Comparison of ENCODE assay signal across 25 cellular contexts in the genomic region with DNA sequence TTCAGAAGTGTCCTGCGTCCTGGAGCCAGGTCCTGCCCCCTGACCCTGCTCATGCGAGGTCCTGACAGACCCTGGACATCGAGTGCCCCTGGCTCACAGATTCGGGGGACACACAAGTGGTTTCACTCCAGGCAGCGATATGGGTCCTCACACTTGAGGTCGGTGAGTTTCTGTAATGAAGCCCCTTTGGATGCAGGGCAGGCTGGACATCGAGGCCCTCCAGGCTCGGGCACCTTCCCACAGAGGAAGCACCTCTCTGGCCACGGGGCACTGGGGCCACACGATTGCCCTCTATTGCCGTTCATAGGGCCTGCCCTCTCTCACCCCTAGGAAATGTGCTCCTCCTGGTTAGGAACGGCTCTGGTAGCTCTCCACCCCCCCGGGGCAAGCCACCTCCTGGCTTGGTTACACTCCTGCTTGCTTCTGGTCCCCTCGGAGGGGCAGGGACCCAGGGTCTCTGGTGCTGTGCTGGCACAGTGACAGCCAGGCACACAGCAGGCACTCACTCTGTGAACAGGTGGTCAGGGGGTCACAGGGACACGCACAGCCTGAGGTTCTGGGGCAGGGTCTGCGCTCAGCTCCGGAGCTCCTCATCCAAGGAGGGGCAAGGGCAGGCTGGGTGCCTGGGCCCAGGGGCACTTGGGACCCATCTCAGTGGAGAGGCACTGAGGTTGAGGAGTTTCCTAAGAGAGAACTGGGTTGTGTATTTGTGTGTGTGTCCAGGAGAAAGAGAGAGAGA.
DNase-seq lines count a peak whose midpoint lies in the region; ATAC-seq, FAIRE-seq and TF ChIP-seq lines count a peak whose summit lies in the region.
"Had no signal": no experiment of that assay in that cellular context is flagged by ENCODE, and none has a peak within 500 bp of the region (broad histone marks: within the 10 kb centered on the region; RNA-seq: fewer than 3 reads in every experiment).

No MANE protein-coding gene starts in this region.

- H3K79me2 ChIP-seq in H9 (ENCODE audit: insufficient read depth, low read length) (no peaks in the 10 kb centered on the region), H1 (ENCODE audit: control insufficient read depth in 1 of 2, insufficient read depth in 2 of 2, low read length in 2 of 2) (no peaks in the 10 kb centered on the region)

- H3K4me3 ChIP-seq in H1 (ENCODE audit: extremely low read depth in 1 of 4, insufficient read depth in 2 of 4, low read depth in 3 of 4, low read length in 4 of 4) = no peak overlapping the region
- H3K4me3 ChIP-seq: SJCRH30 had no signal

- H3K27ac Mint-ChIP-seq in H9 = no peak overlapping the region
- H3K27ac Mint-ChIP-seq in T-helper 2 cell treated with Interferon-gamma antibody and Interleukin-4, amounts not matched to agents 5 μg/mL and 100 μg/mL, for 36 hours = no peak overlapping the region
- H3K27ac Mint-ChIP-seq: IgD-negative memory B cell, naive B cell, T-cell had no signal

- peak; percentile 1 for DNase-seq in DMS 273 (lab: John Stamatoyannopoulos, UW; ENCODE audit: unreplicated experiment)
- DNase-seq in DMS 273 treated with DMSO at 0.1 percent for 48 hours (lab: John Stamatoyannopoulos, UW) = no peak
- DNase-seq in H9 = peak; percentile 16
- DNase-seq in H1 (ENCODE audit: low read depth in 1 of 2, low spot score in 2 of 2) = peak in 1 of 2 experiments; percentile 34
- peak; percentile 74 for DNase-seq in posterior vena cava (ENCODE audit: low spot score)
- no peak for DNase-seq in T-helper 2 cell treated with Interferon-gamma antibody and Interleukin-4, amounts not matched to agents 5 μg/mL and 100 μg/mL, for 36 hours (ENCODE audit: low spot score)
- no peak for DNase-seq in SIG-M5 treated with dmso at 0.1 percent for 504 hours (lab: John Stamatoyannopoulos, UW; ENCODE audit: unreplicated experiment)
- DNase-seq: activated CD4-positive, alpha-beta T cell treated with anti-CD3 and anti-CD28 coated beads for 1 hour; activated naive CD4-positive, alpha-beta T cell treated with anti-CD3 and anti-CD28 coated beads, Interleukin-2, amount 50 U/mL, for 16 hours; immature natural killer cell; naive B cell; NCI-H2029 treated with DMSO at 0.1 percent for 48 hours; NCI-H446 treated with DMSO at 0.1 percent for 48 hours; SJCRH30; stimulated activated CD4-positive, alpha-beta T cell treated with anti-CD3 and anti-CD28 coated beads, Interleukin-4, amount 100 ng/mL, for 1 hour; stimulated activated naive CD4-positive, alpha-beta T cell had no signal

- H3K9ac ChIP-seq in H9 (ENCODE audit: extremely low read depth, insufficient read length, low read length) = no peak overlapping the region
- H3K9ac ChIP-seq in H1 (replicated peaks in 1 of 4; ENCODE audit: extremely low read depth in 1 of 4, low read depth in 3 of 4, low read length in 3 of 4) = no peak overlapping the region

- H4K5ac ChIP-seq in H9 (ENCODE audit: insufficient read length, low read depth, low read length) (no peak overlapping the region), H1 (ENCODE audit: insufficient read length, low read depth, low read length) (no peak overlapping the region)

- no peaks in the 10 kb centered on the region for H3K23me2 ChIP-seq in H9 (ENCODE audit: insufficient read length, low read depth, low read length, poor library complexity, severe bottlenecking)
- H3K23me2 ChIP-seq in H1 (ENCODE audit: low read depth, low read length) = no peaks in the 10 kb centered on the region; the same call in 1 of the 2 replicates

- H2BK15ac ChIP-seq in H9 (ENCODE audit: low read depth, low read length) (no peak overlapping the region), H1 (ENCODE audit: low read length) (peak overlapping the region; percentile 65; the same call in 1 of the 2 replicates)

- H3K23ac ChIP-seq in H9 (ENCODE audit: insufficient read length, low read depth, low read length) (no peak overlapping the region), H1 (ENCODE audit: insufficient read length) (no peak overlapping the region)

- H3K4ac ChIP-seq in H9 (ENCODE audit: low read depth, low read length) (no peak overlapping the region), H1 (replicated peaks; ENCODE audit: insufficient read length, low read depth, low read length) (peak overlapping the region; percentile 95)

- H2BK5ac ChIP-seq in H9 (ENCODE audit: insufficient read length, low read length) (no peak overlapping the region), H1 (ENCODE audit: low read depth, low read length) (peak overlapping the region; percentile 24; the same call in 1 of the 2 replicates)

- H3K4me3 Mint-ChIP-seq in H9 = no peak overlapping the region
- no peak overlapping the region for H3K4me3 Mint-ChIP-seq in T-helper 2 cell treated with Interferon-gamma antibody and Interleukin-4, amounts not matched to agents 5 μg/mL and 100 μg/mL, for 36 hours
- H3K4me3 Mint-ChIP-seq: central memory CD8-positive, alpha-beta T cell; IgD-negative memory B cell; immature natural killer cell; naive B cell; T-cell had no signal

- H2BK12ac ChIP-seq in H9 (ENCODE audit: insufficient read length, low read depth, low read length) (no peak overlapping the region), H1 (ENCODE audit: low read depth, low read length) (peak overlapping the region; percentile 92; the same call in 1 of the 2 replicates)

- peaks cover 28% of the 10 kb centered on the region for H3K27me3 Mint-ChIP-seq in H9 (ENCODE audit: low read depth)
- H3K27me3 Mint-ChIP-seq in T-helper 2 cell treated with Interferon-gamma antibody and Interleukin-4, amounts not matched to agents 5 μg/mL and 100 μg/mL, for 36 hours (ENCODE audit: low read depth) = no peaks in the 10 kb centered on the region
- H3K27me3 Mint-ChIP-seq: IgD-negative memory B cell had no signal

- H2AFZ ChIP-seq in H9 (ENCODE audit: low read length) (no peak overlapping the region), H1 (ENCODE audit: low read length) (no peak overlapping the region)

- H3T11ph ChIP-seq in H9 (ENCODE audit: low read length) = no peak overlapping the region

- H3K27ac ChIP-seq in H9 (ENCODE audit: insufficient read length, low read depth, low read length) (no peak overlapping the region), H1 (ENCODE audit: low read depth, low read length) (no peak overlapping the region)
- H3K27ac ChIP-seq: 22Rv1, SJCRH30 had no signal

- peaks cover 13 to 16% of the 10 kb centered on the region in 2 experiments for H3K4me1 Mint-ChIP-seq in H9
- H3K4me1 Mint-ChIP-seq in T-helper 2 cell treated with Interferon-gamma antibody and Interleukin-4, amounts not matched to agents 5 μg/mL and 100 μg/mL, for 36 hours (ENCODE audit: low read depth) = no peaks in the 10 kb centered on the region
- H3K4me1 Mint-ChIP-seq: central memory CD8-positive, alpha-beta T cell; IgD-negative memory B cell; immature natural killer cell; naive B cell; T-cell had no signal

- POLR2A ChIA-PET in H1 (lab: Charles Lee; ENCODE audit: partially characterized antibody) = no interaction called here

- H3K56ac ChIP-seq in H9 (ENCODE audit: insufficient read length, low read depth, low read length) (no peak overlapping the region), H1 (replicated peaks; ENCODE audit: insufficient read length, low read depth, low read length) (no peak overlapping the region)

- no CpG with 5 or more reads among the region's 17 CpGs for WGBS in H9 (ENCODE audit: extremely low coverage, insufficient read length, low lambda C conversion rate)
- WGBS in H1 (ENCODE audit: extremely low coverage in 1 of 2, insufficient coverage in 1 of 2, insufficient read length in 1 of 2, insufficient replicate concordance in 2 of 2, low coverage in 1 of 2, low lambda C conversion rate in 2 of 2, missing lambda C conversion rate in 1 of 2), 2 experiments = 90% methylated on average over 17 of the region's 17 CpGs; no CpG with 5 or more reads in 1 of the 2 experiments

- H3K4me2 ChIP-seq in H9 (ENCODE audit: insufficient read depth, insufficient read length, low read length) = no peak overlapping the region
- no peak overlapping the region for H3K4me2 ChIP-seq in H1 (ENCODE audit: insufficient read depth in 1 of 2, low read depth in 2 of 2, low read length in 2 of 2)

- H3K79me1 ChIP-seq in H9 (ENCODE audit: insufficient read depth, low read depth, low read length, poor library complexity, severe bottlenecking) (no peaks in the 10 kb centered on the region), H1 (ENCODE audit: low read depth, low read length) (no peaks in the 10 kb centered on the region)

- no peak for ATAC-seq in HG03565 (IDR thresholded peaks at IDR 0.05; ENCODE audit: unreplicated experiment)
- ATAC-seq: left lobe of liver, Panc1, T-cell had no signal

- H2BK120ac ChIP-seq in H9 (ENCODE audit: low read depth, low read length, poor library complexity, severe bottlenecking) = no peak overlapping the region
- no peak overlapping the region for H2BK120ac ChIP-seq in H1 (replicated peaks; ENCODE audit: low read depth, low read length)

- H2AK5ac ChIP-seq in H9 (ENCODE audit: insufficient read length, low read length) (no peak overlapping the region), H1 (ENCODE audit: low read depth, low read length) (no peak overlapping the region)

- TF ChIP-seq EP300 in H1 (IDR thresholded peaks at IDR 0.05; ENCODE audit: borderline replicate concordance in 1 of 2, low read depth in 2 of 2, low read length in 2 of 2) = no peak

- H3K27me3 ChIP-seq in H9 (ENCODE audit: insufficient read depth, low read length) (no peaks in the 10 kb centered on the region), H1 (replicated peaks in 1 of 4; ENCODE audit: control insufficient read depth in 3 of 4, extremely low read depth in 1 of 4, insufficient read depth in 3 of 4, low read length in 3 of 4) (0 out of 7 replicates have a peak, but pooled peaks cover 0 to 2% (median 0%) of the 10 kb centered on the region in 4 experiments)

- CTCF ChIA-PET in H1 (lab: Charles Lee; ENCODE audit: partially characterized antibody) = interaction anchor here (1.1 kb wide), 1 partner anchor 25 kb away, joined by 4 read pairs; no protein-coding TSS in a partner anchor

- H3K18ac ChIP-seq in H9 (ENCODE audit: insufficient read length, low read depth, low read length) (no peak overlapping the region), H1 (ENCODE audit: extremely low read depth, low read length) (peak overlapping the region; percentile 71)

- no peak for TF ChIP-seq POLR2A in H1 (IDR thresholded peaks at IDR 0.05; ENCODE audit: control extremely low read depth in 1 of 2, low read depth in 2 of 2, low read length in 2 of 2)

- no peak for FAIRE-seq in H1 (lab: Jason Lieb, UNC)
- FAIRE-seq: GM19239, TTC549 had no signal

- no peak overlapping the region for H4K91ac ChIP-seq in H9 (ENCODE audit: insufficient read length, low read depth, low read length)
- H4K91ac ChIP-seq in H1 (replicated peaks; ENCODE audit: insufficient read length, low read length) = peak overlapping the region; percentile 65

- no peak for TF ChIP-seq RAD21 in H1 (IDR thresholded peaks at IDR 0.05 in 1 of 2, conservative IDR thresholded peaks at IDR 0.05 in 1 of 2; ENCODE audit: low read depth in 2 of 2, low read length in 2 of 2)

- H3K14ac ChIP-seq in H9 (ENCODE audit: insufficient read depth, low read length) (no peak overlapping the region; the same call in 1 of the 2 replicates), H1 (ENCODE audit: insufficient read length) (no peak overlapping the region)

- H3K36me3 Mint-ChIP-seq in H9 (ENCODE audit: insufficient read depth in 1 of 3, low read depth in 3 of 3) = peaks cover 2 to 10% (median 7%) of the 10 kb centered on the region in 3 experiments; a peak in 6 of 7 replicates
- H3K36me3 Mint-ChIP-seq in T-helper 2 cell treated with Interferon-gamma antibody and Interleukin-4, amounts not matched to agents 5 μg/mL and 100 μg/mL, for 36 hours (ENCODE audit: low read depth) = no peaks in the 10 kb centered on the region
- H3K36me3 Mint-ChIP-seq: immature natural killer cell, naive B cell, T-cell had no signal

- TF ChIP-seq CTCF in H9 (conservative IDR thresholded peaks at IDR 0.05) (no peak), H1 (IDR thresholded peaks at IDR 0.05; ENCODE audit: control extremely low read depth in 1 of 3, insufficient read depth in 1 of 3, low read depth in 1 of 3, low read length in 3 of 3) (no peak)

- H4K20me1 ChIP-seq in H9 (ENCODE audit: control insufficient read depth, insufficient read depth, insufficient read length) (no peaks in the 10 kb centered on the region), H1 (replicated peaks in 1 of 2; ENCODE audit: control insufficient read depth in 1 of 2, insufficient read depth in 2 of 2, low read length in 2 of 2) (no peaks in the 10 kb centered on the region)

- H4K8ac ChIP-seq in H9 (replicated peaks; ENCODE audit: insufficient read length, low read depth, low read length) (no peak overlapping the region), H1 (ENCODE audit: extremely low read depth, insufficient read depth, low read length) (no peak overlapping the region)

- H3K9me3 ChIP-seq in H9 (ENCODE audit: control insufficient read depth, low read depth, low read length) = no peaks in the 10 kb centered on the region
- peaks cover 9 to 11% of the 10 kb centered on the region in 2 experiments; a peak in 2 of 4 replicates for H3K9me3 ChIP-seq in H1 (ENCODE audit: insufficient read depth in 2 of 2, low read depth in 1 of 2, low read length in 1 of 2)
- H3K9me3 ChIP-seq: SJCRH30 had no signal

- peaks cover 18 to 19% of the 10 kb centered on the region in 2 experiments for H3K9me3 Mint-ChIP-seq in H9
- peaks cover 15% of the 10 kb centered on the region for H3K9me3 Mint-ChIP-seq in T-helper 2 cell treated with Interferon-gamma antibody and Interleukin-4, amounts not matched to agents 5 μg/mL and 100 μg/mL, for 36 hours
- H3K9me3 Mint-ChIP-seq: central memory CD8-positive, alpha-beta T cell; immature natural killer cell had no signal

- intact Hi-C loops in posterior vena cava (cut with DNase I) = no loop called here

- H2BK20ac ChIP-seq in H9 (ENCODE audit: low read depth, low read length, poor library complexity, severe bottlenecking) (no peak overlapping the region), H1 (ENCODE audit: low read length) (peak overlapping the region; percentile 48; the same call in 1 of the 2 replicates)

- H3K36me3 ChIP-seq in H1 (ENCODE audit: control insufficient read depth in 2 of 4, insufficient read depth in 4 of 4, low read length in 3 of 4) = no peaks in the 10 kb centered on the region
- H3K36me3 ChIP-seq: SJCRH30 had no signal

- H3K4me1 ChIP-seq in H9 (ENCODE audit: insufficient read depth, low read length) = no peaks in the 10 kb centered on the region
- H3K4me1 ChIP-seq in H1 (replicated peaks in 1 of 4; ENCODE audit: control insufficient read depth in 3 of 4, insufficient read depth in 4 of 4, low read length in 3 of 4) = peaks cover 0 to under 1% (median 0%) of the 10 kb centered on the region in 4 experiments; a peak in 2 of 7 replicates
- H3K4me1 ChIP-seq: SJCRH30 had no signal

Comparison
In these comparisons a context has a peak if more than half of its experiments do, and no peak if none do; other contexts are left out.
1. DNase-seq: peak in DMS 273 (single experiment), H9 (single experiment) and posterior vena cava (single experiment); none in DMS 273 treated with DMSO at 0.1 percent for 48 hours (single experiment), T-helper 2 cell treated with Interferon-gamma antibody and Interleukin-4, amounts not matched to agents 5 μg/mL and 100 μg/mL, for 36 hours (single experiment) and SIG-M5 treated with dmso at 0.1 percent for 504 hours (single experiment).